Comparison of ENCODE assay signal across 26 cellular contexts in the genomic region with DNA sequence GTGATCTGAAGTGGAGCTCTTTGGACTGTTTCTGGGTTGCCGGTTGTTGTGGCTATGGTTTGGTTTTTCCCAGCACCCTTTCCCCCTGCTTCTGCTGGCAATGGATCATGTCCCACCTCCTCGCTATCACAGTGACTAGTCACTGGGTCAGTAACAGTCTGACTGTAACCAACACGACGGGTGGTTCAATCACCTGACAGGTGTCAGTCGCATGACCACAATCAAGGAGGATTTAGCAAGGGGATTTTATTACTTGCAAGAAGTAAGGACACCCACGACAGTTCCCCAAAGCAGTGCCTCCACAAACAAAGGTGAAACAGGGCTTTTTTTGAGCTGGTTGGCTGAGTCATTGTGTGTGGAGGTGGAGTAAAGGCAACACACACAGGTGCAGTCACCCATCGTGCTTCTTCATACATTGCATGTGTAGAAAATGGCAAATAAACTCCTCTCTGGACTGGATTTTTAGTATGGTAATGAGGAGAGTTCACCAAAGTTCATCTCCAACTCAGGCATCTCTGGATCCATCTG. TPM values are rescaled to one million over a fixed set of nuclear protein-coding genes. Genes with fewer than 3 reads are reported as not detected.
DNase-seq lines count a peak whose midpoint lies in the region; ATAC-seq and TF ChIP-seq lines count a peak whose summit lies in the region.
"Had no signal": no experiment of that assay in that cellular context is flagged by ENCODE, and none has a peak within 500 bp of the region (broad histone marks: within the 10 kb centered on the region; RNA-seq: fewer than 3 reads in every experiment).

No MANE protein-coding gene starts in this region.

- H2AFZ ChIP-seq in hepatocyte: no peak overlapping the region

- H4K20me1 ChIP-seq in hepatocyte (ENCODE audit: insufficient read depth, poor library complexity, severe bottlenecking): no peaks in the 10 kb centered on the region

- no peaks in the 10 kb centered on the region for H3K79me2 ChIP-seq in hepatocyte

- H3K4me3 ChIP-seq in GM12864 (ENCODE audit: low read depth, low read length) (no peak overlapping the region), hepatocyte (no peak overlapping the region)
- H3K4me3 ChIP-seq: SJCRH30 had no signal

- 78% methylated on average over 7 of the region's 7 CpGs for WGBS in hepatocyte (ENCODE audit: low lambda C conversion rate, missing lambda C conversion rate)

- H3K9me3 ChIP-seq in hepatocyte (ENCODE audit: low read depth): no peaks in the 10 kb centered on the region
- H3K9me3 ChIP-seq: SJCRH30 had no signal

- peak overlapping the region; percentile 88 for H3K27ac ChIP-seq in hepatocyte
- H3K27ac ChIP-seq: SJCRH30 had no signal

- peak; percentile 47 for ATAC-seq in GM19351 (IDR thresholded peaks at IDR 0.05; ENCODE audit: unreplicated experiment)
- peak; percentile 54 for ATAC-seq in HG02884 (IDR thresholded peaks at IDR 0.05; ENCODE audit: unreplicated experiment)
- no peak for ATAC-seq in HG02678 (IDR thresholded peaks at IDR 0.05; ENCODE audit: unreplicated experiment)
- ATAC-seq: HepG2, PC-3, Right ventricle myocardium inferior, SK-N-SH treated with all-trans-retinoic acid at 6 μM for 48 hours, T-helper 17 cell had no signal

- TF ChIP-seq CTCF in GM12864 (IDR thresholded peaks at IDR 0.05; ENCODE audit: low read depth, low read length, missing control alignments): no peak
- no peak for TF ChIP-seq CTCF in hepatocyte (IDR thresholded peaks at IDR 0.05; ENCODE audit: poor library complexity)

- H3K36me3 ChIP-seq in hepatocyte (replicated peaks; ENCODE audit: insufficient read depth, low read depth): no peaks in the 10 kb centered on the region
- H3K36me3 ChIP-seq: SJCRH30 had no signal

- H3K4me1 ChIP-seq in hepatocyte (ENCODE audit: insufficient read depth): peaks cover 28% of the 10 kb centered on the region

- no peak overlapping the region for H3K4me2 ChIP-seq in hepatocyte

- DNase-seq in GM12864 (ENCODE audit: low read depth): peak; percentile 25
- DNase-seq in hepatocyte (ENCODE audit: low spot score): peak; percentile 33
- no peak for DNase-seq in Kasumi-1 (lab: John Stamatoyannopoulos, UW)
- no peak for DNase-seq in NCI-H128 (lab: John Stamatoyannopoulos, UW; ENCODE audit: unreplicated experiment)
- DNase-seq: 8988T; Karpas-422; MV-4-11; NCI-H1105 treated with DMSO at 0.1 percent for 48 hours; NCI-H2029; NCI-H446 treated with DMSO at 0.1 percent for 48 hours; NCI-H526; NCI-H82; NK-92 treated with Interleukin-12 subunit alpha and Interleukin-12 subunit beta, amount 100 ng/mL, for 24 hours; PC-3; SJCRH30; T-helper 17 cell had no signal

- no peaks in the 10 kb centered on the region for H3K27me3 ChIP-seq in hepatocyte
- H3K27me3 ChIP-seq: SJCRH30 had no signal

- no peaks in the 10 kb centered on the region for H3K9me2 ChIP-seq in hepatocyte (replicated peaks; ENCODE audit: insufficient read depth)

RNA-seq across cellular contexts. Expression of gene FAM3D, which starts 58.8 kb away (rescaled TPM):
- 0.60 and 4.5 TPM in 2 replicates for total RNA-seq in hepatocyte
- polyA plus RNA-seq in hepatocyte: 3.7 and 4.3 TPM in 2 replicates
- total RNA-seq: HepG2, HT1080, M059J, PC-3, Right ventricle myocardium inferior, RPMI7951, SJCRH30, T-helper 17 cell had no signal
- polyA plus RNA-seq: BJ, HepG2 had no signal

Comparison
In these comparisons a context has a peak if more than half of its experiments do, and no peak if none do; other contexts are left out.
1. DNase-seq: peak in GM12864 (single experiment) and hepatocyte (single experiment); none in Kasumi-1 (0 of 2) and NCI-H128 (single experiment).